ENCODE assay signal across 8 cellular contexts in the genomic region with DNA sequence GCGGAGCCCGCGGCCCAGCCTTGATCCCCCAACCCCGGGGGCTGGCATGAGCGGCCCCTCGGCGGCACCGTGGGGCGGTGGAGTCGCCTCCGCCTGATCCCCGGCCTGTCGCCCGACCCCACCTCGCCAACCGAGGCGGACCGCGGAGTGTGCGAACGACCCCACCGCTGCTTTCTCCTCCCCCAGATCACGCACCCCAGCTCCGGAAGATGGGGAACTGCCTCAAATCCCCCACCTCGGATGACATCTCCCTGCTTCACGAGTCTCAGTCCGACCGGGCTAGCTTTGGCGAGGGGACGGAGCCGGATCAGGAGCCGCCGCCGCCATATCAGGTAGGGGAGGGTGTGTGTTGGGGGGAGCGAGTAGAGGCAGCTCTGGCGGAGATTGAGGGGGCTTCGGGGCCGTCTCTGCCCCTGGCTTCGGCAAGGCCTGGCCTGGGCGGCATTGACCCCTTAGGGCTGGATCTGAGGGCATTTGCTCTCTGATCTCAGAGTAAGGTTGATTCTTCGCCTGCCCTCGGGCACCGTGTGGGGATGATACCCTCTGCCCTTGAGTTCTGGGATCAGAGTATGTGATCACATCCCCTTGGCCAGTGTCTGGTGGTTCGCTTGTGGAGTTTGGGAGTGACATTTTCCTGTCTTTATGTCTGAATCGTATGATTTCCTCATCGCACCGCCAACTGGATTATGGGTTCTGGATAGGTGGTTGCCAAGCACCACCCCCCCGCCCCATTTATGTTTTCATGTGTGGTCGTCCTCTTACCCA. TPM values are rescaled to one million over a fixed set of nuclear protein-coding genes. Genes with fewer than 3 reads are reported as not detected.
DNase-seq lines count a peak whose midpoint lies in the region; ATAC-seq and TF ChIP-seq lines count a peak whose summit lies in the region.

No MANE protein-coding gene starts in this region.

- H3K27ac ChIP-seq in 22Rv1 (peak overlapping the region; percentile 88), Peyer's patch (peak overlapping the region; percentile 95 to 98 (median 97)), cardiac muscle cell (peak overlapping the region; percentile 91), trophoblast cell (ENCODE audit: low read depth, low read length) (peak overlapping the region; percentile 75)

- H4K8ac ChIP-seq in trophoblast cell (ENCODE audit: low read depth, low read length): peak overlapping the region; percentile 28

- H3K36me3 Mint-ChIP-seq in activated naive CD4-positive, alpha-beta T cell treated with anti-CD3 and anti-CD28 coated beads, Interleukin-2, amount 50 U/mL, for 72 hours: no peaks in the 10 kb centered on the region

- H3K79me2 ChIP-seq in trophoblast cell (ENCODE audit: control insufficient read depth, insufficient read depth, low read length, poor library complexity): peaks cover 19% of the 10 kb centered on the region

- H3K27ac Mint-ChIP-seq in activated naive CD4-positive, alpha-beta T cell treated with anti-CD3 and anti-CD28 coated beads, Interleukin-2, amount 50 U/mL, for 72 hours: no peak overlapping the region

- H3K79me1 ChIP-seq in trophoblast cell (ENCODE audit: low read length): peaks cover 16% of the 10 kb centered on the region

- H3K27me3 ChIP-seq in Peyer's patch (no peaks in the 10 kb centered on the region), cardiac muscle cell (no peaks in the 10 kb centered on the region), trophoblast cell (ENCODE audit: insufficient read depth, low read length) (no peaks in the 10 kb centered on the region)

- peak overlapping the region; percentile 20 for H4K12ac ChIP-seq in trophoblast cell (ENCODE audit: low read depth, low read length)

- H3K4ac ChIP-seq in trophoblast cell (ENCODE audit: low read depth, low read length): peak overlapping the region; percentile 90

- H3K9me3 ChIP-seq in Peyer's patch: no peaks in the 10 kb centered on the region
- no peaks in the 10 kb centered on the region for H3K9me3 ChIP-seq in cardiac muscle cell (ENCODE audit: low read depth)
- no peaks in the 10 kb centered on the region for H3K9me3 ChIP-seq in trophoblast cell (ENCODE audit: insufficient read depth, low read depth, low read length)

- H3K23ac ChIP-seq in trophoblast cell (ENCODE audit: low read length): no peak overlapping the region

- peak overlapping the region; percentile 82 for H2BK120ac ChIP-seq in trophoblast cell (ENCODE audit: insufficient read depth, low read length, poor library complexity)

- no peaks in the 10 kb centered on the region for H3K9me3 Mint-ChIP-seq in activated naive CD4-positive, alpha-beta T cell treated with anti-CD3 and anti-CD28 coated beads, Interleukin-2, amount 50 U/mL, for 72 hours

- no peak for TF ChIP-seq CTCF in 22Rv1 (IDR thresholded peaks at IDR 0.05)
- TF ChIP-seq CTCF in Peyer's patch (IDR thresholded peaks at IDR 0.05): no peak
- TF ChIP-seq CTCF in cardiac muscle cell (IDR thresholded peaks at IDR 0.05; ENCODE audit: low read depth, low read length): no peak

- peak overlapping the region; percentile 92 for H3K14ac ChIP-seq in trophoblast cell (ENCODE audit: low read length)

- H3K9ac ChIP-seq in trophoblast cell (ENCODE audit: low read length): peak overlapping the region; percentile 96

- H3K18ac ChIP-seq in trophoblast cell (ENCODE audit: low read length): peak overlapping the region; percentile 91

- H3K4me1 ChIP-seq in Peyer's patch (peaks cover 0 to 47% (median 9%) of the 10 kb centered on the region in 4 donors), cardiac muscle cell (ENCODE audit: low read depth) (peaks cover 25% of the 10 kb centered on the region), trophoblast cell (ENCODE audit: control insufficient read depth in 1 of 2, insufficient read depth in 2 of 2, low read length in 2 of 2) (peaks cover 6 to 12% of the 10 kb centered on the region in 2 experiments)

- H3K4me2 ChIP-seq in trophoblast cell (ENCODE audit: low read length): peak overlapping the region; percentile 79

- H3K4me3 ChIP-seq in Peyer's patch (peak overlapping the region; percentile 82 to 96 (median 88)), cardiac muscle cell (peak overlapping the region; percentile 94), trophoblast cell (ENCODE audit: low read depth, low read length) (peak overlapping the region; percentile 96)

- peak overlapping the region; percentile 87 for H4K91ac ChIP-seq in trophoblast cell (ENCODE audit: low read depth, low read length)

- peak overlapping the region; percentile 82 for H2BK5ac ChIP-seq in trophoblast cell (ENCODE audit: low read depth, low read length, poor library complexity)

- WGBS in trophoblast cell (ENCODE audit: extremely low coverage, insufficient coverage, insufficient read length): no CpG with 5 or more reads among the region's 49 CpGs

- no peak overlapping the region for H2BK12ac ChIP-seq in trophoblast cell (ENCODE audit: low read length)

- peak overlapping the region; percentile 53 for H2AFZ ChIP-seq in trophoblast cell (ENCODE audit: insufficient read depth, low read length, poor library complexity)

- H3K36me3 ChIP-seq in Peyer's patch (no peaks in the 10 kb centered on the region), cardiac muscle cell (no peaks in the 10 kb centered on the region), trophoblast cell (ENCODE audit: control insufficient read depth in 1 of 2, insufficient read depth in 2 of 2, low read length in 2 of 2) (no peaks in the 10 kb centered on the region)

- TF ChIP-seq POLR2A in Peyer's patch (IDR thresholded peaks at IDR 0.05): peak; percentile 31 to 40

- DNase-seq in Peyer's patch (peak; percentile 38 to 79 (median 63)), cardiac muscle cell (ENCODE audit: low read depth in 1 of 2, low spot score in 1 of 2) (peak; percentile 28 to 44), trophoblast cell (peak; percentile 12 to 49), NCI-H187 (lab: John Stamatoyannopoulos, UW) (no peak)
- DNase-seq in activated naive CD4-positive, alpha-beta T cell treated with anti-CD3 and anti-CD28 coated beads, Interleukin-2, amount 50 U/mL, for 72 hours (ENCODE audit: low spot score in 2 of 2): peak; percentile 50 to 62

- H2AK5ac ChIP-seq in trophoblast cell (ENCODE audit: low read length): peak overlapping the region; percentile 51

- ATAC-seq in GM18907 (IDR thresholded peaks at IDR 0.05; ENCODE audit: unreplicated experiment) (peak; percentile 28), HG03280 (IDR thresholded peaks at IDR 0.05; ENCODE audit: unreplicated experiment) (peak; percentile 16)
- ATAC-seq in activated naive CD4-positive, alpha-beta T cell treated with anti-CD3 and anti-CD28 coated beads, Interleukin-2, amount 50 U/mL, for 72 hours: peak; percentile 26 to 35

RNA-seq across cellular contexts. Expression of a gene that starts 0.7 kb away (rescaled TPM):
- total RNA-seq in Peyer's patch (100 to 1,000 TPM in 1 of 4 donors, 10 to 100 TPM in 3; 58.6 to 101 (median 75.6) TPM), cardiac muscle cell (58.8 and 78.3 TPM in 2 replicates)
- total RNA-seq in activated naive CD4-positive, alpha-beta T cell treated with anti-CD3 and anti-CD28 coated beads, Interleukin-2, amount 50 U/mL, for 72 hours: 10 to 100 TPM; 22.2 to 26.6 TPM
- polyA plus RNA-seq in cardiac muscle cell: 64.2 and 65.0 TPM in 2 replicates
- polyA plus RNA-seq in trophoblast cell (2013): 142 and 155 TPM in 2 replicates

Comparison
In these comparisons a context has a peak if more than half of its experiments do, and no peak if none do; other contexts are left out.
1. DNase-seq: peak in Peyer's patch (3 of 3), activated naive CD4-positive, alpha-beta T cell treated with anti-CD3 and anti-CD28 coated beads, Interleukin-2, amount 50 U/mL, for 72 hours (2 of 2), cardiac muscle cell (2 of 2) and trophoblast cell (2 of 2); none in NCI-H187 (0 of 2).
2. Peak in every context shown above with its lines, with median percentiles within 50 percentile points of each other: H3K27ac ChIP-seq, ATAC-seq and H3K4me3 ChIP-seq.